1 cellular context compared by ENCODE assay signal in the genomic region with DNA sequence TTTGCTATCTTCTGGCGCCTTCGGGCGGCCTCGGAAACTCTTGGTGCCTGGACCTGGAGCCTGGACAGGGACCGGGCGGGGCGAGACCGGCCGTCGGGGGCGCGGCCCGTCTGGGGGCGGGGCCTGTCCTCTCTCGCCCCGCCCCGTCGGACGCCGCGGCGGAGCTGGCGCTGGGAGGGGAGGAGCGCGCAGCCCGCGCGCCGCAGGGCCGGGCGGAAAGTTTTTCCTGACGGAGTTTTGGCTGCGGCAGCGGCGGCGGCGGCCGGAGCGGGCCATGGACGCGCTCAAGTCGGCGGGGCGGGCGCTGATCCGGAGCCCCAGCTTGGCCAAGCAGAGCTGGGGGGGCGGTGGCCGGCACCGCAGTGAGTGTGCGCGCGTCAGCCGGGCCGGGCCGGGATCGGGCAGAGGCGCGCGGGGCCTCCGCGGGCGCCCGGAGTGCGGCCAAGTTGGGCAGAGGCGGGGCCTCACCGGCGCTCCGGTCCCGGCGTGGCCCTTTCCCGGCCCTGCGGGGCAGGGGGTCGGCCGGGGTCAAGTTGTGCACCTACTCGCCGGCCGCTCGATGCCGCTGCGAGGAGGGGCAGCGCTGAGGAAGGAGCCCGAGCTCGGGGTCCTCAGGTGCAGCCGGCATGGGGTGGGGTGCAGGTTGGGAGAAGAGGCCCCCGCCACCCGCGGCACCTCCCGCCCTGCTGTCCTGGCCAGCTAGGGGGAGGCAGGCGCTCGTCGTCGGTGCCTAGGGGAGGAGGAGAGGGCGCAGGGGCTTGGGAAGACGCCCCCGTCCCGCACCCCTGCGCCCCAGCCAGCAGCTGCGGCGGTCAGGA.
TF ChIP-seq lines count a peak whose summit lies in the region.

TSS of gene LDLRAP1 (plus strand) at position 182 of the 818 bp plus-strand sequence. CDS start at position 275, 93 bp downstream.

TF ChIP-seq in H1, 55 proteins besides CTCF, POLR2A, EP300 and RAD21:
- TF ChIP-seq NANOG (IDR thresholded peaks at IDR 0.05; ENCODE audit: insufficient read depth, low read depth, low read length, poor library complexity, severe bottlenecking) (no peak), KDM4A (IDR thresholded peaks at IDR 0.05; ENCODE audit: low read depth, low read length, severe bottlenecking) (peak; percentile 90), SIN3A (conservative IDR thresholded peaks at IDR 0.05 in 1 of 2, IDR thresholded peaks at IDR 0.05 in 1 of 2; ENCODE audit: low read depth in 1 of 2, low read length in 2 of 2) (peak in 1 of 2 experiments; percentile 13; a peak in 1 of 4 replicates), ASH2L (IDR thresholded peaks at IDR 0.05; ENCODE audit: low read length) (no peak), RFX5 (IDR thresholded peaks at IDR 0.05; ENCODE audit: borderline replicate concordance, low read depth, low read length) (no peak), POLR2AphosphoS5 (IDR thresholded peaks at IDR 0.05; ENCODE audit: low read depth, low read length) (no peak), PHF8 (conservative IDR thresholded peaks at IDR 0.05; ENCODE audit: low read depth, low read length) (peak; percentile 59), HDAC2 (IDR thresholded peaks at IDR 0.05; ENCODE audit: borderline replicate concordance in 1 of 2, low read depth in 2 of 2, low read length in 2 of 2) (no peak), EZH2 (IDR thresholded peaks at IDR 0.05; ENCODE audit: low read depth, low read length, severe bottlenecking) (no peak), KDM5A (IDR thresholded peaks at IDR 0.05; ENCODE audit: low read length) (no peak), RNF2 (IDR thresholded peaks at IDR 0.05; ENCODE audit: borderline replicate concordance, low read depth, low read length, missing control alignments, poor library complexity, severe bottlenecking) (peak; percentile 11), FOSL1 (IDR thresholded peaks at IDR 0.05; ENCODE audit: insufficient read depth, low read depth, low read length) (no peak), TAF7 (optimal IDR thresholded peaks at IDR 0.05; ENCODE audit: borderline replicate concordance, low read depth, low read length) (no peak), CEBPB (IDR thresholded peaks at IDR 0.05; ENCODE audit: low read depth, low read length) (no peak), SIRT6 (IDR thresholded peaks at IDR 0.05; ENCODE audit: low read length) (no peak), RXRA (IDR thresholded peaks at IDR 0.05; ENCODE audit: insufficient read depth, low read depth, low read length) (no peak), TBP (IDR thresholded peaks at IDR 0.05; ENCODE audit: low read depth, low read length) (no peak), ATF2 (IDR thresholded peaks at IDR 0.05; ENCODE audit: low read length) (no peak), EGR1 (IDR thresholded peaks at IDR 0.05; ENCODE audit: borderline replicate concordance, low read depth, low read length) (no peak), JUN (IDR thresholded peaks at IDR 0.05; ENCODE audit: low read depth, low read length) (no peak), ZNF274 (IDR thresholded peaks at IDR 0.05; ENCODE audit: borderline replicate concordance, extremely low read depth, low read length) (no peak), TAF1 (IDR thresholded peaks at IDR 0.05; ENCODE audit: low read depth, low read length) (peak; percentile 51; the same call in 1 of the 2 replicates), SP1 (IDR thresholded peaks at IDR 0.05; ENCODE audit: low read depth, low read length) (no peak), SIX5 (IDR thresholded peaks at IDR 0.05; ENCODE audit: low read depth, low read length) (no peak), NRF1 (IDR thresholded peaks at IDR 0.05; ENCODE audit: low read depth, low read length) (no peak), CBX5 (IDR thresholded peaks at IDR 0.05; ENCODE audit: low read depth, low read length) (no peak)
- TF ChIP-seq, protein P1, sequence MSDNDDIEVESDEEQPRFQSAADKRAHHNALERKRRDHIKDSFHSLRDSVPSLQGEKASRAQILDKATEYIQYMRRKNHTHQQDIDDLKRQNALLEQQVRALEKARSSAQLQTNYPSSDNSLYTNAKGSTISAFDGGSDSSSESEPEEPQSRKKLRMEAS (IDR thresholded peaks at IDR 0.05): no peak
- TF ChIP-seq, protein P2, sequence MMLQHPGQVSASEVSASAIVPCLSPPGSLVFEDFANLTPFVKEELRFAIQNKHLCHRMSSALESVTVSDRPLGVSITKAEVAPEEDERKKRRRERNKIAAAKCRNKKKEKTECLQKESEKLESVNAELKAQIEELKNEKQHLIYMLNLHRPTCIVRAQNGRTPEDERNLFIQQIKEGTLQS (IDR thresholded peaks at IDR 0.05; ENCODE audit: insufficient read depth, low read depth, low read length): no peak
- TF ChIP-seq, protein P3, sequence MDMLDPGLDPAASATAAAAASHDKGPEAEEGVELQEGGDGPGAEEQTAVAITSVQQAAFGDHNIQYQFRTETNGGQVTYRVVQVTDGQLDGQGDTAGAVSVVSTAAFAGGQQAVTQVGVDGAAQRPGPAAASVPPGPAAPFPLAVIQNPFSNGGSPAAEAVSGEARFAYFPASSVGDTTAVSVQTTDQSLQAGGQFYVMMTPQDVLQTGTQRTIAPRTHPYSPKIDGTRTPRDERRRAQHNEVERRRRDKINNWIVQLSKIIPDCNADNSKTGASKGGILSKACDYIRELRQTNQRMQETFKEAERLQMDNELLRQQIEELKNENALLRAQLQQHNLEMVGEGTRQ (IDR thresholded peaks at IDR 0.05; ENCODE audit: low read length): no peak
